ENCODE assay signal across 8 cellular contexts in genomic region chr19:35994868-35995654, GRCh38. TPM values are rescaled to one million over a fixed set of nuclear protein-coding genes. Genes with fewer than 3 reads are reported as not detected.
DNase-seq lines count a peak whose midpoint lies in the region; ATAC-seq and TF ChIP-seq lines count a peak whose summit lies in the region.

Gene SDHAF1 (plus strand): TSS chr19:35995188. CDS start chr19:35995275, 87 bp downstream.

- intact Hi-C loops in activated CD8-positive, alpha-beta T cell treated with anti-CD3 and anti-CD28 coated beads for 36 hours (cut with micrococcal nuclease): loop anchor here (5.0 kb wide), 1 partner anchor 38 kb away; no protein-coding TSS in a partner anchor
- intact Hi-C loops in lower lobe of right lung (cut with DNase I): no loop called here

- peaks cover 6% of the 10 kb centered on the region for H3K36me3 Mint-ChIP-seq in CD4-positive, CD25-positive, alpha-beta regulatory T cell
- peaks cover 20% of the 10 kb centered on the region for H3K36me3 Mint-ChIP-seq in activated CD8-positive, alpha-beta T cell treated with anti-CD3 and anti-CD28 coated beads for 36 hours (ENCODE audit: low read depth)

- no peak for TF ChIP-seq CTCF in activated CD8-positive, alpha-beta T cell treated with anti-CD3 and anti-CD28 coated beads for 36 hours (IDR thresholded peaks at IDR 0.05)
- TF ChIP-seq CTCF in lower lobe of right lung (IDR thresholded peaks at IDR 0.05): no peak

- peaks cover 4 to 42% (median 28%) of the 10 kb centered on the region in 4 donors for H3K4me1 Mint-ChIP-seq in CD4-positive, CD25-positive, alpha-beta regulatory T cell
- H3K4me1 Mint-ChIP-seq in activated CD8-positive, alpha-beta T cell treated with anti-CD3 and anti-CD28 coated beads for 36 hours (ENCODE audit: low read depth): peaks cover 35% of the 10 kb centered on the region

- ATAC-seq in CD4-positive, CD25-positive, alpha-beta regulatory T cell (ENCODE audit: low read depth in 2 of 2): peak; percentile 91 to 93
- peak; percentile 82 for ATAC-seq in GM19395 (IDR thresholded peaks at IDR 0.05; ENCODE audit: unreplicated experiment)
- peak; percentile 71 for ATAC-seq in HG03571 (IDR thresholded peaks at IDR 0.05; ENCODE audit: unreplicated experiment)
- peak; percentile 86 for ATAC-seq in activated CD8-positive, alpha-beta T cell treated with anti-CD3 and anti-CD28 coated beads for 36 hours
- peak; percentile 96 to 98 for ATAC-seq in lower lobe of right lung

- peak within 1 kb of the TSS; percentile 91 to 98 (median 95) for H3K4me3 Mint-ChIP-seq in CD4-positive, CD25-positive, alpha-beta regulatory T cell
- H3K4me3 Mint-ChIP-seq in activated CD8-positive, alpha-beta T cell treated with anti-CD3 and anti-CD28 coated beads for 36 hours: peak within 1 kb of the TSS; percentile 96

- H3K27me3 ChIP-seq in CD4-positive, CD25-positive, alpha-beta regulatory T cell (ENCODE audit: control insufficient read depth, insufficient read depth, low read length): no peaks in the 10 kb centered on the region
- no peaks in the 10 kb centered on the region for H3K27me3 ChIP-seq in lower lobe of right lung (ENCODE audit: low read depth)

- DNase-seq in CD4-positive, CD25-positive, alpha-beta regulatory T cell: peak; percentile 90 to 96 (median 91)
- DNase-seq in NCI-H82 treated with DMSO at 0.1 percent for 48 hours (lab: John Stamatoyannopoulos, UW; ENCODE audit: unreplicated experiment) (peak; percentile 79), ecto neural progenitor cell (ENCODE audit: low spot score) (peak; percentile 97), lower lobe of right lung (peak; percentile 99)
- peak; percentile 98 for DNase-seq in activated CD8-positive, alpha-beta T cell treated with anti-CD3 and anti-CD28 coated beads for 36 hours
- peak; percentile 87 to 98 (median 94) for DNase-seq in stimulated activated CD4-positive, alpha-beta T cell treated with anti-CD3 and anti-CD28 coated beads, TNF-alpha, amount 100 ng/mL, for 24 hours (ENCODE audit: low read depth in 3 of 3)

- H3K27me3 Mint-ChIP-seq in CD4-positive, CD25-positive, alpha-beta regulatory T cell: no peaks in the 10 kb centered on the region
- no peaks in the 10 kb centered on the region for H3K27me3 Mint-ChIP-seq in activated CD8-positive, alpha-beta T cell treated with anti-CD3 and anti-CD28 coated beads for 36 hours

- CTCF ChIA-PET in activated CD8-positive, alpha-beta T cell treated with anti-CD3 and anti-CD28 coated beads for 36 hours (lab: Charles Lee): interaction anchor here (1.4 to 2.0 kb wide), 2 partner anchors 16 to 36 kb away, joined by 3 to 6 read pairs; no protein-coding TSS in a partner anchor

- peak within 1 kb of the TSS; percentile 87 to 99 (median 94) for H3K27ac Mint-ChIP-seq in CD4-positive, CD25-positive, alpha-beta regulatory T cell
- H3K27ac Mint-ChIP-seq in activated CD8-positive, alpha-beta T cell treated with anti-CD3 and anti-CD28 coated beads for 36 hours: peak within 1 kb of the TSS; percentile 95

- H3K27ac ChIP-seq in CD4-positive, CD25-positive, alpha-beta regulatory T cell (ENCODE audit: insufficient read depth, low read length, poor library complexity, severe bottlenecking): peak within 1 kb of the TSS; percentile 75
- peak within 1 kb of the TSS; percentile 94 for H3K27ac ChIP-seq in lower lobe of right lung

- no peaks in the 10 kb centered on the region for H3K9me3 Mint-ChIP-seq in CD4-positive, CD25-positive, alpha-beta regulatory T cell
- no peaks in the 10 kb centered on the region for H3K9me3 Mint-ChIP-seq in activated CD8-positive, alpha-beta T cell treated with anti-CD3 and anti-CD28 coated beads for 36 hours

- H3K4me3 ChIP-seq in CD4-positive, CD25-positive, alpha-beta regulatory T cell (ENCODE audit: low read depth, low read length): peak within 1 kb of the TSS; percentile 80
- H3K4me3 ChIP-seq in lower lobe of right lung: peak within 1 kb of the TSS; percentile 93

- peaks cover 5% of the 10 kb centered on the region for H3K36me3 ChIP-seq in CD4-positive, CD25-positive, alpha-beta regulatory T cell (ENCODE audit: control insufficient read depth, insufficient read depth, low read length)
- H3K36me3 ChIP-seq in lower lobe of right lung: peaks cover 13% of the 10 kb centered on the region

- H3K9me3 ChIP-seq in CD4-positive, CD25-positive, alpha-beta regulatory T cell (ENCODE audit: control insufficient read depth in 2 of 2, low read length in 2 of 2): no peaks in the 10 kb centered on the region
- no peaks in the 10 kb centered on the region for H3K9me3 ChIP-seq in lower lobe of right lung

- peaks cover 23% of the 10 kb centered on the region for H3K4me1 ChIP-seq in CD4-positive, CD25-positive, alpha-beta regulatory T cell (ENCODE audit: control insufficient read depth, insufficient read depth, low read length, poor library complexity, severe bottlenecking)
- peaks cover 38% of the 10 kb centered on the region for H3K4me1 ChIP-seq in lower lobe of right lung

- POLR2A ChIA-PET in activated CD8-positive, alpha-beta T cell treated with anti-CD3 and anti-CD28 coated beads for 36 hours (lab: Charles Lee): interaction anchor here (1.1 to 1.8 kb wide), 5 partner anchors 12 to 151 kb away, joined by 3 to 6 read pairs (median 5); partner anchors contain the start of gene ALKBH6

RNA-seq across cellular contexts. Expression of gene SDHAF1, which starts in this region (rescaled TPM):
- total RNA-seq in CD4-positive, CD25-positive, alpha-beta regulatory T cell: 11.8 TPM
- 10 to 100 TPM; 44.0 to 71.2 (median 67.4) TPM for polyA plus RNA-seq in CD4-positive, CD25-positive, alpha-beta regulatory T cell
- 10 to 100 TPM; 22.8 to 24.7 TPM for total RNA-seq in activated CD8-positive, alpha-beta T cell treated with anti-CD3 and anti-CD28 coated beads for 36 hours
- total RNA-seq in lower lobe of right lung: 14.4 TPM

Comparison
In these comparisons a context has a peak if more than half of its experiments do, and no peak if none do; other contexts are left out.
1. Peak in every context shown above with its lines: DNase-seq, ATAC-seq, H3K4me3 ChIP-seq and H3K27ac ChIP-seq.